In genomic region chr1:228393268-228393699, GRCh38 we compare ENCODE assay signal across 8 cellular contexts. TPM values are rescaled to one million over a fixed set of nuclear protein-coding genes. Genes with fewer than 3 reads are reported as not detected.
A peak's percentile ranks its signal among the peaks of the same experiment; 100 is the strongest.
DNase-seq lines count a peak whose midpoint lies in the region; ATAC-seq, FAIRE-seq and TF ChIP-seq lines count a peak whose summit lies in the region.

No MANE protein-coding gene starts in this region.

- no peak overlapping the region for H4K91ac ChIP-seq in H1 (replicated peaks; ENCODE audit: insufficient read length, low read length)

- no peak overlapping the region for H3K9ac ChIP-seq in H1 (replicated peaks in 1 of 4; ENCODE audit: extremely low read depth in 1 of 4, low read depth in 3 of 4, low read length in 3 of 4)

- H3K79me2 ChIP-seq in DOHH2 (ENCODE audit: control insufficient read depth, low read length) (no peaks in the 10 kb centered on the region), H1 (ENCODE audit: control insufficient read depth in 1 of 2, insufficient read depth in 2 of 2, low read length in 2 of 2) (no peaks in the 10 kb centered on the region)

- peaks cover 40% of the 10 kb centered on the region for H3K36me3 ChIP-seq in DOHH2 (ENCODE audit: control insufficient read depth, low read length)
- H3K36me3 ChIP-seq in H1 (ENCODE audit: control insufficient read depth in 2 of 4, insufficient read depth in 4 of 4, low read length in 3 of 4), result peaks cover 8 to 42% (median 22%) of the 10 kb centered on the region in 4 experiments; a peak in 7 of 8 replicates

- TF ChIP-seq CTCF in DOHH2 (IDR thresholded peaks at IDR 0.05; ENCODE audit: low read depth, low read length, poor library complexity, severe bottlenecking), result peak; percentile 19
- TF ChIP-seq CTCF in H1 (IDR thresholded peaks at IDR 0.05; ENCODE audit: control extremely low read depth in 1 of 3, insufficient read depth in 1 of 3, low read depth in 1 of 3, low read length in 3 of 3), result peak; percentile 42 to 44 (median 43)
- TF ChIP-seq CTCF in omental fat pad (IDR thresholded peaks at IDR 0.05), result no peak
- TF ChIP-seq CTCF in glutamatergic neuron (IDR thresholded peaks at IDR 0.05; ENCODE audit: partially characterized antibody, unreplicated experiment), result no peak

- DNase-seq in NAMALWA (ENCODE audit: low spot score) (peak; percentile 22), H1 (ENCODE audit: low read depth in 1 of 2, low spot score in 2 of 2) (no peak), omental fat pad (ENCODE audit: low spot score) (no peak), NCI-H1417 (lab: John Stamatoyannopoulos, UW) (no peak), glutamatergic neuron (no peak)
- no peak for DNase-seq in stimulated activated naive B cell treated with anti-CD40 and anti-IgM and Interleukin-4, amounts not matched to agents 10 μg/mL and 1 μg/mL and 100 μg/mL, for 72 hours

- TF ChIP-seq RAD21 in H1 (IDR thresholded peaks at IDR 0.05 in 1 of 2, conservative IDR thresholded peaks at IDR 0.05 in 1 of 2; ENCODE audit: low read depth in 2 of 2, low read length in 2 of 2), result peak; percentile 31 to 50

- no peak overlapping the region for H3K14ac ChIP-seq in H1 (ENCODE audit: insufficient read length)

- H3K4ac ChIP-seq in H1 (replicated peaks; ENCODE audit: insufficient read length, low read depth, low read length), result no peak overlapping the region

- 76% methylated on average over 8 of the region's 8 CpGs; no CpG with 5 or more reads in 1 of the 2 experiments for WGBS in H1 (ENCODE audit: extremely low coverage in 1 of 2, insufficient coverage in 1 of 2, insufficient read length in 1 of 2, insufficient replicate concordance in 2 of 2, low coverage in 1 of 2, low lambda C conversion rate in 2 of 2, missing lambda C conversion rate in 1 of 2), 2 experiments

- H3K27ac ChIP-seq in DOHH2 (ENCODE audit: low read depth, low read length) (no peak overlapping the region), H1 (ENCODE audit: low read depth, low read length) (no peak overlapping the region)

- no peak overlapping the region for H2BK20ac ChIP-seq in H1 (ENCODE audit: low read length)

- H4K20me1 ChIP-seq in DOHH2 (ENCODE audit: control insufficient read depth, insufficient read depth, low read depth, low read length) (no peaks in the 10 kb centered on the region), H1 (replicated peaks in 1 of 2; ENCODE audit: control insufficient read depth in 1 of 2, insufficient read depth in 2 of 2, low read length in 2 of 2) (peaks cover 14 to 20% of the 10 kb centered on the region in 2 experiments)

- H3K4me3 ChIP-seq in DOHH2 (ENCODE audit: low read length) (no peak overlapping the region), H1 (ENCODE audit: extremely low read depth in 1 of 4, insufficient read depth in 2 of 4, low read depth in 3 of 4, low read length in 4 of 4) (no peak overlapping the region)

- POLR2A ChIA-PET in H1 (lab: Charles Lee; ENCODE audit: partially characterized antibody), result interaction anchor here (1.1 to 5.8 kb wide), 5 partner anchors 9 to 104 kb away, joined by 3 to 31 read pairs (median 5); partner anchors contain the start of gene TRIM11

- H4K8ac ChIP-seq in H1 (ENCODE audit: extremely low read depth, insufficient read depth, low read length), result no peak overlapping the region

- H3K27ac Mint-ChIP-seq in stimulated activated naive B cell treated with anti-CD40 and anti-IgM and Interleukin-4, amounts not matched to agents 10 μg/mL and 1 μg/mL and 100 μg/mL, for 72 hours, result no peak overlapping the region
- H3K27ac Mint-ChIP-seq in glutamatergic neuron (ENCODE audit: unreplicated experiment), result no peak overlapping the region

- H3K4me1 Mint-ChIP-seq in stimulated activated naive B cell treated with anti-CD40 and anti-IgM and Interleukin-4, amounts not matched to agents 10 μg/mL and 1 μg/mL and 100 μg/mL, for 72 hours, result peaks cover 0 to 5% of the 10 kb centered on the region in 2 donors
- H3K4me1 Mint-ChIP-seq in glutamatergic neuron (ENCODE audit: low read depth, unreplicated experiment), result no peaks in the 10 kb centered on the region

- H3K23me2 ChIP-seq in H1 (ENCODE audit: low read depth, low read length), result no peaks in the 10 kb centered on the region

- no peak for TF ChIP-seq POLR2A in H1 (IDR thresholded peaks at IDR 0.05; ENCODE audit: control extremely low read depth in 1 of 2, low read depth in 2 of 2, low read length in 2 of 2)

- no peak overlapping the region for H2BK15ac ChIP-seq in H1 (ENCODE audit: low read length)

- no peak overlapping the region for H2AK5ac ChIP-seq in H1 (ENCODE audit: low read depth, low read length)

- H3K79me1 ChIP-seq in H1 (ENCODE audit: low read depth, low read length), result peaks cover 2% of the 10 kb centered on the region; the same call in 1 of the 2 replicates

- no peaks in the 10 kb centered on the region for H3K27me3 ChIP-seq in DOHH2 (ENCODE audit: control insufficient read depth, low read length)
- no peaks in the 10 kb centered on the region for H3K27me3 ChIP-seq in H1 (replicated peaks in 1 of 4; ENCODE audit: control insufficient read depth in 3 of 4, extremely low read depth in 1 of 4, insufficient read depth in 3 of 4, low read length in 3 of 4)

- no peaks in the 10 kb centered on the region for H3K27me3 Mint-ChIP-seq in stimulated activated naive B cell treated with anti-CD40 and anti-IgM and Interleukin-4, amounts not matched to agents 10 μg/mL and 1 μg/mL and 100 μg/mL, for 72 hours
- peaks cover 4% of the 10 kb centered on the region for H3K27me3 Mint-ChIP-seq in glutamatergic neuron (ENCODE audit: unreplicated experiment)

- peaks cover 28 to 45% of the 10 kb centered on the region in 2 donors for H3K36me3 Mint-ChIP-seq in stimulated activated naive B cell treated with anti-CD40 and anti-IgM and Interleukin-4, amounts not matched to agents 10 μg/mL and 1 μg/mL and 100 μg/mL, for 72 hours
- peaks cover 5% of the 10 kb centered on the region for H3K36me3 Mint-ChIP-seq in glutamatergic neuron (ENCODE audit: unreplicated experiment)

- H4K5ac ChIP-seq in H1 (ENCODE audit: insufficient read length, low read depth, low read length), result no peak overlapping the region

- no peaks in the 10 kb centered on the region for H3K9me3 ChIP-seq in DOHH2 (ENCODE audit: control insufficient read depth, insufficient read depth, low read length)
- H3K9me3 ChIP-seq in H1 (ENCODE audit: insufficient read depth in 2 of 2, low read depth in 1 of 2, low read length in 1 of 2), result no peaks in the 10 kb centered on the region

- no peaks in the 10 kb centered on the region for H3K9me3 Mint-ChIP-seq in stimulated activated naive B cell treated with anti-CD40 and anti-IgM and Interleukin-4, amounts not matched to agents 10 μg/mL and 1 μg/mL and 100 μg/mL, for 72 hours
- H3K9me3 Mint-ChIP-seq in glutamatergic neuron (ENCODE audit: unreplicated experiment), result peaks cover 3% of the 10 kb centered on the region

- no peak overlapping the region for H2AFZ ChIP-seq in H1 (ENCODE audit: low read length)

- CTCF ChIA-PET in H1 (lab: Charles Lee; ENCODE audit: partially characterized antibody), result interaction anchor here (0.5 to 3.4 kb wide), 17 partner anchors 10 to 395 kb away, joined by 3 to 21 read pairs (median 4); no protein-coding TSS in a partner anchor

- no peak overlapping the region for H2BK120ac ChIP-seq in H1 (replicated peaks; ENCODE audit: low read depth, low read length)

- H3K4me1 ChIP-seq in DOHH2 (ENCODE audit: control insufficient read depth, low read length), result no peaks in the 10 kb centered on the region
- H3K4me1 ChIP-seq in H1 (replicated peaks in 1 of 4; ENCODE audit: control insufficient read depth in 3 of 4, insufficient read depth in 4 of 4, low read length in 3 of 4), result no peaks in the 10 kb centered on the region

- no peak overlapping the region for H3K4me2 ChIP-seq in DOHH2 (ENCODE audit: low read length)
- H3K4me2 ChIP-seq in H1 (ENCODE audit: insufficient read depth in 1 of 2, low read depth in 2 of 2, low read length in 2 of 2), result no peak overlapping the region

- peak; percentile 83 for ATAC-seq in omental fat pad (ENCODE audit: low FRiP score)
- no peak for ATAC-seq in stimulated activated naive B cell treated with anti-CD40 and anti-IgM and Interleukin-4, amounts not matched to agents 10 μg/mL and 1 μg/mL and 100 μg/mL, for 72 hours (replicated peaks)
- no peak for ATAC-seq in GM21360 (IDR thresholded peaks at IDR 0.05; ENCODE audit: unreplicated experiment)

- no peak for FAIRE-seq in H1 (lab: Jason Lieb, UNC)

- no peak overlapping the region for H2BK5ac ChIP-seq in H1 (ENCODE audit: low read depth, low read length)

- H3K23ac ChIP-seq in H1 (ENCODE audit: insufficient read length), result no peak overlapping the region

- no peak overlapping the region for H3K18ac ChIP-seq in H1 (ENCODE audit: extremely low read depth, low read length)

- no peaks in the 10 kb centered on the region for H3F3A ChIP-seq in DOHH2 (ENCODE audit: control insufficient read depth, insufficient read depth)

- H2BK12ac ChIP-seq in H1 (ENCODE audit: low read depth, low read length), result no peak overlapping the region

- H3K4me3 Mint-ChIP-seq in stimulated activated naive B cell treated with anti-CD40 and anti-IgM and Interleukin-4, amounts not matched to agents 10 μg/mL and 1 μg/mL and 100 μg/mL, for 72 hours, result no peak overlapping the region
- no peak overlapping the region for H3K4me3 Mint-ChIP-seq in glutamatergic neuron (ENCODE audit: unreplicated experiment)

- TF ChIP-seq EP300 in H1 (IDR thresholded peaks at IDR 0.05; ENCODE audit: borderline replicate concordance in 1 of 2, low read depth in 2 of 2, low read length in 2 of 2), result no peak

- no peak overlapping the region for H3K56ac ChIP-seq in H1 (replicated peaks; ENCODE audit: insufficient read length, low read depth, low read length)

- H3K9me2 ChIP-seq in DOHH2 (replicated peaks; ENCODE audit: control insufficient read depth, low read length), result no peaks in the 10 kb centered on the region

RNA-seq across cellular contexts. Expression of gene TRIM11, which starts 13.4 kb away (rescaled TPM):
- 31.3 and 32.1 TPM in 2 replicates for total RNA-seq in H1 (2021; fragmentation: NEBNext Ultra II Directional; extraction: Animal tissue kit (Norgen Biotek cat#: 25700))
- 11.1 and 19.6 TPM in 2 replicates for polyA plus RNA-seq in H1 (2011; rRNA removed)
- 15.2 TPM for polyA plus RNA-seq in H1 (2011; cell fraction: cytosol; rRNA removed)
- 41.2 TPM for polyA plus RNA-seq in H1 (2011; cell fraction: nucleus; rRNA removed)
- polyA plus RNA-seq in H1 (2012, experiment 1 of 2), result 20.6 to 26.0 TPM (median 22.5 TPM) in 4 replicates
- polyA plus RNA-seq in H1 (2012, experiment 2 of 2), result 18.9 TPM
- 15.4 TPM for polyA plus RNA-seq in H1 (2013, experiment 1 of 2)
- polyA plus RNA-seq in H1 (2013, experiment 2 of 2), result 15.5 TPM
- 18.6 and 18.8 TPM in 2 replicates for polyA minus RNA-seq in H1 (2011; rRNA and poly(A)+ RNA removed)
- 17.7 TPM for polyA minus RNA-seq in H1 (2011; cell fraction: cytosol; rRNA and poly(A)+ RNA removed)
- polyA minus RNA-seq in H1 (2011; cell fraction: nucleus; rRNA and poly(A)+ RNA removed), result 32.8 TPM
- 10 to 100 TPM; 11.3 to 23.5 (median 15.8) TPM for total RNA-seq in omental fat pad
- 41.0 TPM for total RNA-seq in glutamatergic neuron (ENCODE audit: unreplicated experiment)

RNA-seq across cellular contexts. Expression of gene TRIM17, which starts 23.4 kb away (rescaled TPM):
- 2.2 and 2.3 TPM in 2 replicates for total RNA-seq in H1 (2021; fragmentation: NEBNext Ultra II Directional; extraction: Animal tissue kit (Norgen Biotek cat#: 25700))
- polyA plus RNA-seq in H1 (2011; rRNA removed), result 1.0 and 1.1 TPM in 2 replicates
- 1.0 TPM for polyA plus RNA-seq in H1 (2011; cell fraction: cytosol; rRNA removed)
- 5.9 TPM for polyA plus RNA-seq in H1 (2011; cell fraction: nucleus; rRNA removed)
- 1.3 to 2.3 TPM (median 1.9 TPM) in 4 replicates for polyA plus RNA-seq in H1 (2012, experiment 1 of 2)
- 0.63 TPM for polyA plus RNA-seq in H1 (2012, experiment 2 of 2)
- polyA plus RNA-seq in H1 (2013, experiment 1 of 2), result 0.97 TPM
- polyA plus RNA-seq in H1 (2013, experiment 2 of 2), result 0.75 TPM
- polyA minus RNA-seq in H1 (2011; rRNA and poly(A)+ RNA removed), result 1.00 and 1.5 TPM in 2 replicates
- polyA minus RNA-seq in H1 (2011; cell fraction: cytosol; rRNA and poly(A)+ RNA removed), result not detected
- 3.3 TPM for polyA minus RNA-seq in H1 (2011; cell fraction: nucleus; rRNA and poly(A)+ RNA removed)
- 1 to 10 TPM in 2 of 4 donors, under 1 TPM in 1, not detected in 1; 0.96 to 3.3 (median 1.7) TPM for total RNA-seq in omental fat pad
- not detected for total RNA-seq in glutamatergic neuron (ENCODE audit: unreplicated experiment)

Comparison
In these comparisons a context has a peak if more than half of its experiments do, and no peak if none do; other contexts are left out.
1. CTCF ChIP-seq: peak in DOHH2 (single experiment) and H1 (3 of 3); none in omental fat pad (0 of 3) and glutamatergic neuron (single experiment).